Comparison of ENCODE assay signal across 27 cellular contexts in the genomic region with DNA sequence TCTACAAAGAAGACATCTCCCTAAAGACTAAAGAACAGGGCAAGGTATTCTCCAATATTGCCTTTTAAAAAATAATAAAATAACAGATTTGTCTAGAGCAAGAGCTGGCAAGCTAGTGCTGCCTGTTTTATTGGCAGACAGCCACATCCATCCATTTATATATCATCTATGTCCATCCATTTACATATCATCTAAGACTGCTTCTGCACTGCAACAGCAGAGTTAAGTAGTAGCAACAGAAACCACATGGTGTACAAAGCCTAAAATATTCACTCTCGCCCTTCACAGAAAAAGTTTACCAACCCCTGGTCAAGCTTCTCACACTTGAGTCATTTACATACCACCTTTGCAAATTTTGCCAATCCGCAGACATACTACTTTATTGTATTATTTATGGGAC.
"Had no signal": no experiment of that assay in that cellular context is flagged by ENCODE, and none has a peak within 500 bp of the region (broad histone marks: within the 10 kb centered on the region; RNA-seq: fewer than 3 reads in every experiment).

No MANE protein-coding gene starts in this region.

- H3K27ac Mint-ChIP-seq: activated CD4-positive, alpha-beta T cell treated with anti-CD3 and anti-CD28 coated beads for 36 hours; activated naive CD8-positive, alpha-beta T cell treated with anti-CD3 and anti-CD28 coated beads, Interleukin-2, amount 10 ng/mL, durations not matched to agents 7 days and 5 days; activated T-cell treated with anti-CD3 and anti-CD28 coated beads, Interleukin-2, amount 50 U/mL, for 72 hours; activated T-helper 2 cell treated with anti-CD3 and anti-CD28 coated beads, Interferon-gamma antibody, Interleukin-2, Interleukin-4, amounts not matched to agents 10 μg/mL and 5 μg/mL and 100 μg/mL, durations not matched to agents 14 hours and 24 hours and 36 hours had no signal

- H3K4me3 ChIP-seq: ascending aorta, body of pancreas, MG63, SK-N-MC had no signal

- FAIRE-seq: bronchial epithelial cell had no signal

- DNase-seq: activated CD4-positive, alpha-beta T cell treated with anti-CD3 and anti-CD28 coated beads for 36 hours; activated CD4-positive, alpha-beta T cell treated with anti-CD3 and anti-CD28 coated beads, Interleukin-2, amount 50 U/mL, for 4 hours; activated CD8-positive, alpha-beta memory T cell treated with anti-CD3 and anti-CD28 coated beads for 24 hours; activated gamma-delta T cell treated with Interleukin-2 at 50 U/mL for 16 hours; activated naive CD8-positive, alpha-beta T cell treated with anti-CD3 and anti-CD28 coated beads, Interleukin-2, amount 10 ng/mL, durations not matched to agents 7 days and 5 days; activated T-cell treated with anti-CD3 and anti-CD28 coated beads, Interleukin-2, amount 50 U/mL, for 72 hours; body of pancreas; central memory CD4-positive, alpha-beta T cell; MG63; NCI-H1105; NCI-H1436; NCI-H1694 treated with DMSO at 0.1 percent for 48 hours; NCI-H2029 treated with DMSO at 0.1 percent for 48 hours; NCI-H345; NCI-H510A; NCI-H526 treated with DMSO at 0.1 percent for 48 hours; NCI-H82; OCI-M1; RPMI8226; T-cell had no signal

- H3K9me3 ChIP-seq: ascending aorta, body of pancreas, MG63 had no signal

- H3K9ac ChIP-seq: KMS-11 had no signal

- H3K4me1 ChIP-seq: ascending aorta, body of pancreas had no signal

- H3K4me2 ChIP-seq: KMS-11 had no signal

- H3K4me1 Mint-ChIP-seq: activated CD4-positive, alpha-beta T cell treated with anti-CD3 and anti-CD28 coated beads for 36 hours had no signal

- H3K9me3 Mint-ChIP-seq: activated naive CD8-positive, alpha-beta T cell treated with anti-CD3 and anti-CD28 coated beads, Interleukin-2, amount 10 ng/mL, durations not matched to agents 7 days and 5 days; activated T-cell treated with anti-CD3 and anti-CD28 coated beads, Interleukin-2, amount 50 U/mL, for 72 hours; activated T-helper 2 cell treated with anti-CD3 and anti-CD28 coated beads, Interferon-gamma antibody, Interleukin-2, Interleukin-4, amounts not matched to agents 10 μg/mL and 5 μg/mL and 100 μg/mL, durations not matched to agents 14 hours and 24 hours and 36 hours; T-cell had no signal

- H3K4me3 Mint-ChIP-seq: activated CD4-positive, alpha-beta T cell treated with anti-CD3 and anti-CD28 coated beads for 36 hours; activated naive CD8-positive, alpha-beta T cell treated with anti-CD3 and anti-CD28 coated beads, Interleukin-2, amount 10 ng/mL, durations not matched to agents 7 days and 5 days; activated T-cell treated with anti-CD3 and anti-CD28 coated beads, Interleukin-2, amount 50 U/mL, for 72 hours; T-cell had no signal

- H3K27me3 Mint-ChIP-seq: activated CD4-positive, alpha-beta T cell treated with anti-CD3 and anti-CD28 coated beads for 36 hours; activated naive CD8-positive, alpha-beta T cell treated with anti-CD3 and anti-CD28 coated beads, Interleukin-2, amount 10 ng/mL, durations not matched to agents 7 days and 5 days; T-cell had no signal

- H3K27me3 ChIP-seq: ascending aorta, body of pancreas, MG63 had no signal

- H3K27ac ChIP-seq: ascending aorta, body of pancreas, KMS-11, SK-N-MC had no signal

- ATAC-seq: activated CD4-positive, alpha-beta T cell treated with anti-CD3 and anti-CD28 coated beads for 36 hours; activated T-cell treated with anti-CD3 and anti-CD28 coated beads, Interleukin-2, amount 50 U/mL, for 72 hours; body of pancreas; Panc1; Right ventricle myocardium inferior; T-cell had no signal
